15 cellular contexts compared by ENCODE assay signal in the genomic region with DNA sequence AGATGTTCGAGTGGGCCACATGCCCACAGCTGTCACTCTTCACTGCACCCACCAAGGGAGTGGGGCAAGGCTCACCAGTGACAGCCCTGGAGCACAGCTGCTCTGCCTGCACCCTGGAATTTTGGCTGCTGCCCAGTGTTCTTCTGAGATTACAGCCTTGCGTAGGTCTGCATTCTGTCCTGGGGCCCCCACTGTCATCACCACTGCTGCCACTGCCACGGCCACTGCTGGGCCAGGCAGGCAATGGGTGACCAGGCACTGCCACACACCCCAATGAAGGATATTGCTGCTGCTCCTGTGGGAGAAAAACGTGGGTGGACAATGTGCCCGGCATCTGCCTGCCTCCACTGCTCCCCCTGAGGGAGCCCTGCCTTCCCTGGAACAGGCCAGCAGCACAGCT.
"Had no signal": no experiment of that assay in that cellular context is flagged by ENCODE, and none has a peak within 500 bp of the region (broad histone marks: within the 10 kb centered on the region; RNA-seq: fewer than 3 reads in every experiment).

No MANE protein-coding gene starts in this region.

- DNase-seq: central memory CD4-positive, alpha-beta T cell; effector CD8-positive, alpha-beta T cell; gastrocnemius medialis; kidney; natural killer cell; nucleus accumbens; ovary; stimulated activated CD4-positive, alpha-beta T cell treated with anti-CD3 and anti-CD28 coated beads, Interleukin-15, amount 100 ng/mL, for 24 hours; stimulated activated CD4-positive, alpha-beta T cell treated with anti-CD3 and anti-CD28 coated beads, Interleukin-1b, Interleukin-23, amount 100 ng/mL, for 48 hours; stimulated activated CD4-positive, alpha-beta T cell treated with anti-CD3 and anti-CD28 coated beads, Interleukin-4, amount 100 ng/mL, for 24 hours; stimulated activated naive B cell treated with anti-CD40 and anti-IgM and Interleukin-4, amounts not matched to agents 10 μg/mL and 1 μg/mL and 100 μg/mL, for 72 hours; stimulated activated naive CD8-positive, alpha-beta T cell treated with anti-CD3 and anti-CD28 coated beads, Interleukin-15, amount 100 ng/mL, for 72 hours; testis; upper lobe of right lung had no signal

- ATAC-seq: gastrocnemius medialis; left colon; stimulated activated naive B cell treated with anti-CD40 and anti-IgM and Interleukin-4, amounts not matched to agents 10 μg/mL and 1 μg/mL and 100 μg/mL, for 72 hours; stimulated activated naive CD8-positive, alpha-beta T cell treated with anti-CD3 and anti-CD28 coated beads, Interleukin-15, amount 100 ng/mL, for 72 hours had no signal
